In the genomic region with DNA sequence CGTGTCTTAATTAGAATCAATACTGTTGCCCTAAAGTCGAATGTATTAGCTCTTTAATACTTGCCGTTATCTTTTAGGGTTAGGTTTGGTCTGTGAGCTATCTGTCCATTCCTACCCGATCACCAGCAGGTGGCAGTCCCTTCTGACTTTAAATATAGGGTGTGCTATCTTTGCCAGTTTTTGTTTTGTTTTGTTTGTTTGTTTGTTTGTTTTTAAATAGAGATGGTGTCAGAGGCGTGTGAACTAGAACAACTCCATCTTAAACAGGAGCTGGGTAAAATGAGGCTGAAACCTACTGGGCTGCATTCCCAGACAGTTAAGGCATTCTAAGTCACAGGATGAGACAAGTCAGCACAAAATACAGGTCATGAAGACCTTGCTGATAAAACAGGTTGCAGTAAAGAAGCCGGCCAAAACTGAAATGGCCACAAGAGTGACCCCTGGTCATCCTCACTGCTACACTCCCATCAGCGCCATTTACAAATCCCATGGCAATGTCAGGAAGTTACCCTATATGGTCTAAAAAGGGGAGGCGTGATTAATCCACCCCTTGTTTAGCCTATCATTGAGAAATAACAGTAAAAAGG, we compare ENCODE assay signal across 8 cellular contexts. TPM values are rescaled to one million over a fixed set of nuclear protein-coding genes. Genes with fewer than 3 reads are reported as not detected.
A peak's percentile ranks its signal among the peaks of the same experiment; 100 is the strongest.
DNase-seq lines count a peak whose midpoint lies in the region; ATAC-seq, FAIRE-seq and TF ChIP-seq lines count a peak whose summit lies in the region.

No MANE protein-coding gene starts in this region.

- peak overlapping the region; percentile 97 for H3K27ac Mint-ChIP-seq in T-helper 17 cell

- H3K9me3 ChIP-seq in T-helper 17 cell (ENCODE audit: control insufficient read depth, low read length, poor library complexity, severe bottlenecking) (no peaks in the 10 kb centered on the region), spleen (no peaks in the 10 kb centered on the region)

- WGBS in spleen, 5 donors, result 13 to 20% (median 14%) methylated on average over 8 of the region's 8 CpGs

- H3K4me1 Mint-ChIP-seq in T-helper 17 cell, result peaks cover 25% of the 10 kb centered on the region

- H3K27ac ChIP-seq in spleen, result peak overlapping the region; percentile 95 to 100 (median 98)

- DNase-seq in AG04449 (ENCODE audit: low read depth, low spot score) (no peak), GM13976 (ENCODE audit: low spot score) (peak; percentile 72), M059J (ENCODE audit: low read depth) (peak; percentile 55), T-helper 17 cell (peak; percentile 17 to 25 (median 24)), bronchial epithelial cell (ENCODE audit: low read depth) (peak; percentile 70), iris pigment epithelial cell (ENCODE audit: low read depth) (peak; percentile 54), spleen (no peak), GDM1 (lab: John Stamatoyannopoulos, UW) (no peak)

- FAIRE-seq in bronchial epithelial cell (lab: Jason Lieb, UNC), result no peak

- no peaks in the 10 kb centered on the region for H3K27me3 Mint-ChIP-seq in T-helper 17 cell

- peaks cover 17 to 79% (median 36%) of the 10 kb centered on the region in 6 donors for H3K4me1 ChIP-seq in spleen

- peak; percentile 38 for ATAC-seq in T-helper 17 cell

- CTCF ChIA-PET in AG04449 (lab: Yijun Ruan, JAX), result interaction anchor here (0.7 to 7.0 kb wide), 35 partner anchors 9 to 597 kb away, joined by 3 to 106 read pairs (median 4); a partner anchor contains a TSS

- H3K36me3 ChIP-seq in bronchial epithelial cell (ENCODE audit: control insufficient read depth, insufficient read depth, low read length) (no peaks in the 10 kb centered on the region), spleen (peaks cover 0 to 6% (median under 1%) of the 10 kb centered on the region in 6 donors)

- TF ChIP-seq CTCF in AG04449 (IDR thresholded peaks at IDR 0.05; ENCODE audit: insufficient read depth, low read length, missing control alignments), result peak; percentile 54
- TF ChIP-seq CTCF in GM13976 (IDR thresholded peaks at IDR 0.05; ENCODE audit: borderline replicate concordance, control extremely low read depth, extremely low read depth, insufficient read depth, missing control alignments), result peak; percentile 70
- TF ChIP-seq CTCF in bronchial epithelial cell (IDR thresholded peaks at IDR 0.05; ENCODE audit: insufficient read depth, low read length, severe bottlenecking), result peak; percentile 58
- TF ChIP-seq CTCF in spleen (IDR thresholded peaks at IDR 0.05 in 8 of 11, conservative IDR thresholded peaks at IDR 0.05 in 3 of 11), result peak; percentile 57 to 85 (median 76)

- in situ Hi-C loops in GM13976 (cut with MboI; ENCODE audit: low sequenced_read_pairs, unreplicated experiment), result no loop called here

- no peaks in the 10 kb centered on the region for H3K36me3 Mint-ChIP-seq in T-helper 17 cell (ENCODE audit: low read depth)

- no peak for TF ChIP-seq POLR2A in spleen (IDR thresholded peaks at IDR 0.05)

- POLR2A ChIA-PET in AG04449 (lab: Yijun Ruan, JAX), result interaction anchor here (1.2 to 1.4 kb wide), 3 partner anchors 23 to 260 kb away, joined by 3 to 7 read pairs (median 3); a partner anchor contains a TSS

- H3K4me3 ChIP-seq in AG04449 (ENCODE audit: low read depth, low read length) (peak overlapping the region; percentile 89), bronchial epithelial cell (ENCODE audit: low read depth, low read length) (peak overlapping the region; percentile 91), spleen (peak overlapping the region; percentile 97 to 100 (median 100))

- H3K27me3 ChIP-seq in bronchial epithelial cell (ENCODE audit: control insufficient read depth, insufficient read depth, low read length) (no peaks in the 10 kb centered on the region), spleen (replicated peaks in 1 of 7) (no peaks in the 10 kb centered on the region)

- intact Hi-C loops in spleen (cut with DNase I; ENCODE audit: low total_unique reads), result loop anchor here (10.0 kb wide), 1 partner anchor 159 kb away; a partner anchor contains a TSS

- peak overlapping the region; percentile 94 for H3K4me3 Mint-ChIP-seq in T-helper 17 cell

RNA-seq across cellular contexts. Expression of a gene that starts 1.5 kb away (rescaled TPM):
- 21.2 and 33.8 TPM in 2 replicates for total RNA-seq in M059J (2014; rRNA removed; shearing (Covaris generic))
- total RNA-seq in T-helper 17 cell, result 10 to 100 TPM; 23.1 to 27.4 TPM
- 31.3 and 39.6 TPM in 2 replicates for total RNA-seq in bronchial epithelial cell
- 10 to 100 TPM; 17.4 to 41.7 (median 30.7) TPM for total RNA-seq in spleen
- 10 to 100 TPM; 10.3 to 16.1 (median 12.5) TPM for polyA plus RNA-seq in spleen

Comparison
In these comparisons a context has a peak if more than half of its experiments do, and no peak if none do; other contexts are left out.
1. DNase-seq: peak in GM13976 (single experiment), M059J (single experiment), T-helper 17 cell (3 of 3), bronchial epithelial cell (single experiment) and iris pigment epithelial cell (single experiment); none in AG04449 (single experiment), spleen (single experiment) and GDM1 (single experiment).
2. Peak in every context shown above with its lines, with median percentiles within 50 percentile points of each other: H3K4me3 ChIP-seq and CTCF ChIP-seq.